ENCODE assay signal across 8 cellular contexts in the genomic region with DNA sequence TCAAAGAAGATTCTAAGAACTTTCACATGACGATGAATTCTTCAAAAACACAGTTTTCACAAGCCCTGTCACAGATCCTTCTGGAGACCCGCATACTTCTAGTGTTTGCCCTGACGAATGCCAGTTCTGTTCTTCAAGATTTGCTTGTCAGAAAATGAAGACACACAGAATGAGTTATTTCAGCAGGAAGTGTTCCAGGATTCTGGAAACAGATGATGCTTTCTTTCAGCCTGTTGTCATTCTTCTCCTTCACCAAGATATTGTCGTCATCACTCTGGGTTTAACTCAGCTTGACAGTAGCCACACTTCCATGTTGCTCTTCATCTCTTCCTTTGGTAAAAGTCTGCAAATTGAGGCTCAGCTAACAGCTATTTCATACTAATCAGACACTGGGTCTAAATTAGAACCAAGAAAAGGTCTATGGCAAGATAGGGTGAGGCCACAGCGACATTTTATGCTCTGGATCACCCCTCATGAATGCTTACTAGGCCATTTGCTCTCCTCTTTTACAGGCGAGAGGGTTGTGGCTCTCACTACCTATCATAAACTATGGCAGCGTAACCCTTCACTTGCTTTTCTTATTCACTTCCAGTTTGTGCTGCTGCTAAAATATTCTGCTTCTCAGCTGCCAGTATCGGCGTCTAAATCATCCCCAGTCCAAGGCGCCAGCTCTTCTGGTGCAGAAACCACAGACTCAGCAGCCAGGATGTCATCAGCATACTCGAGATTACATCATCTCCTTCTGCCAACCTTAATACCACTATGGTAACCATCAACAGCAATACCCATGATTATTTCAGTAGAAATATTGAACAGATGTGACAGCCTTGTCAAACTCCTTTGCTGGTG.
DNase-seq lines count a peak whose midpoint lies in the region; ATAC-seq and TF ChIP-seq lines count a peak whose summit lies in the region.

No MANE protein-coding gene starts in this region.

- no peaks in the 10 kb centered on the region for H3K4me1 ChIP-seq in endodermal cell (ENCODE audit: control insufficient read depth, insufficient read depth, low read length)

- peak overlapping the region; percentile 29 for H3K4me3 ChIP-seq in Jurkat, Clone E6-1 (ENCODE audit: low read length)
- H3K4me3 ChIP-seq in H7 (ENCODE audit: insufficient read depth, low read depth, low read length) (no peak overlapping the region), endodermal cell (ENCODE audit: low read length) (no peak overlapping the region)

- peak overlapping the region; percentile 4 for H3K27ac Mint-ChIP-seq in activated T-cell treated with anti-CD3 and anti-CD28 coated beads, Interleukin-2, amount 50 U/mL, for 24 hours
- H3K27ac Mint-ChIP-seq in endodermal cell, result no peak overlapping the region

- no peaks in the 10 kb centered on the region for H3K9me3 ChIP-seq in endodermal cell (ENCODE audit: control insufficient read depth, low read length)

- H3K9ac ChIP-seq in endodermal cell (ENCODE audit: extremely low read depth, low read length, poor library complexity, severe bottlenecking), result no peak overlapping the region

- H3K27ac ChIP-seq in endodermal cell (ENCODE audit: low read depth, low read length), result no peak overlapping the region

- peak; percentile 52 for ATAC-seq in GM19351 (IDR thresholded peaks at IDR 0.05; ENCODE audit: unreplicated experiment)

- peaks cover 2% of the 10 kb centered on the region for H3K9me3 Mint-ChIP-seq in activated T-cell treated with anti-CD3 and anti-CD28 coated beads, Interleukin-2, amount 50 U/mL, for 24 hours
- H3K9me3 Mint-ChIP-seq in endodermal cell, result peaks cover 1% of the 10 kb centered on the region

- no peaks in the 10 kb centered on the region for H3K36me3 ChIP-seq in H7 (replicated peaks; ENCODE audit: control insufficient read depth, insufficient read depth, low read length)
- no peaks in the 10 kb centered on the region for H3K36me3 ChIP-seq in endodermal cell (ENCODE audit: control insufficient read depth, insufficient read depth, low read length)

- WGBS in endodermal cell (ENCODE audit: insufficient coverage in 1 of 2, insufficient read length in 1 of 2), 2 experiments, result 89 to 93% methylated on average over 10 to 11 of the region's 11 CpGs

- H3K4me3 Mint-ChIP-seq in activated T-cell treated with anti-CD3 and anti-CD28 coated beads, Interleukin-2, amount 50 U/mL, for 24 hours, result no peak overlapping the region
- no peak overlapping the region for H3K4me3 Mint-ChIP-seq in endodermal cell

- H3K27me3 ChIP-seq in H7 (ENCODE audit: control insufficient read depth, insufficient read depth, low read length) (no peaks in the 10 kb centered on the region; the same call in 1 of the 2 replicates), endodermal cell (ENCODE audit: control insufficient read depth, insufficient read depth, low read length, poor library complexity, severe bottlenecking) (peaks cover 11% of the 10 kb centered on the region)

- H3K36me3 Mint-ChIP-seq in activated T-cell treated with anti-CD3 and anti-CD28 coated beads, Interleukin-2, amount 50 U/mL, for 24 hours (ENCODE audit: low read depth), result no peaks in the 10 kb centered on the region
- no peaks in the 10 kb centered on the region for H3K36me3 Mint-ChIP-seq in endodermal cell (ENCODE audit: low read depth)

- peaks cover 23% of the 10 kb centered on the region for H3K27me3 Mint-ChIP-seq in activated T-cell treated with anti-CD3 and anti-CD28 coated beads, Interleukin-2, amount 50 U/mL, for 24 hours
- H3K27me3 Mint-ChIP-seq in endodermal cell (ENCODE audit: insufficient read depth), result peaks cover 31% of the 10 kb centered on the region

- H3K4me1 Mint-ChIP-seq in activated T-cell treated with anti-CD3 and anti-CD28 coated beads, Interleukin-2, amount 50 U/mL, for 24 hours (ENCODE audit: low read depth), result peaks cover 21% of the 10 kb centered on the region
- no peaks in the 10 kb centered on the region for H3K4me1 Mint-ChIP-seq in endodermal cell

- peak; percentile 44 for DNase-seq in AG08395 (ENCODE audit: low spot score)
- DNase-seq in Jurkat, Clone E6-1 (ENCODE audit: low read depth, low spot score), result peak; percentile 80
- no peak for DNase-seq in activated T-cell treated with anti-CD3 and anti-CD28 coated beads, Interleukin-2, amount 50 U/mL, for 24 hours
- DNase-seq in H7, result no peak
- DNase-seq in NCI-H1417 treated with DMSO at 0.1 percent for 48 hours (lab: John Stamatoyannopoulos, UW), result no peak
- DNase-seq in endodermal cell, result no peak
- DNase-seq in DMS79 (lab: John Stamatoyannopoulos, UW), result no peak

- TF ChIP-seq CTCF in endodermal cell (conservative IDR thresholded peaks at IDR 0.05), result no peak

Comparison
In these comparisons a context has a peak if more than half of its experiments do, and no peak if none do; other contexts are left out.
1. DNase-seq: peak in AG08395 (single experiment) and Jurkat, Clone E6-1 (single experiment); none in activated T-cell treated with anti-CD3 and anti-CD28 coated beads, Interleukin-2, amount 50 U/mL, for 24 hours (single experiment), H7 (single experiment), NCI-H1417 treated with DMSO at 0.1 percent for 48 hours (single experiment), endodermal cell (single experiment) and DMS79 (single experiment).